2 cellular contexts compared by ENCODE assay signal in the genomic region with DNA sequence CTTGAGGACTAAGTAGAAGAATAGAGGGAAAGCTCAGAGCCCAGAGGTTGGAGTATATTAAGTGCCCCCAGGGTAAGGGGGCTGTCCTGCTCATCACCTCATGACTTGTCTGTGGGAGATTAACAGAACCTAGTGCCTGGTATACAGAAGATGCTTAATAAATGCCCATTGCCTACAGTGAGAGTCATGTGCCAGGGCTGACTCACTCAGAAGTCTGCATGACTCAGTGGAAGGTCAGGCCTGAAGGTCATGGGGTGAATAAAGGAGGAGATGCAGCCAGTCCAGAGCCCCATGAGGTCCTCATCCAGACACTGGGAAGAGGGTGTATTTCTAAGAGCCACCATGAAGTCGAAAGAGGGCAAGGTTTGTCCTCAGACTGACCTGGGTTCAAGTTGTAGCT.
TF ChIP-seq lines count a peak whose summit lies in the region.

No MANE protein-coding gene starts in this region.

TF ChIP-seq in HCT116, 20 proteins besides CTCF, POLR2A, EP300 and RAD21:
- TF ChIP-seq CBX3 (IDR thresholded peaks at IDR 0.05; ENCODE audit: low read depth): no peak
- peak; percentile 28; the same call in 1 of the 2 replicates for TF ChIP-seq FOSL1 (IDR thresholded peaks at IDR 0.05; ENCODE audit: low read depth)

TF ChIP-seq in endothelial cell of umbilical vein, 7 proteins besides CTCF, POLR2A, EP300 and RAD21:
- TF ChIP-seq POLR2AphosphoS5 (IDR thresholded peaks at IDR 0.05; ENCODE audit: insufficient read depth, low read depth, low read length): no peak
- peak; percentile 31 for TF ChIP-seq JUN (IDR thresholded peaks at IDR 0.05; ENCODE audit: borderline replicate concordance, insufficient read depth, insufficient read length, low read depth)
- TF ChIP-seq GATA2 (IDR thresholded peaks at IDR 0.05; ENCODE audit: insufficient read depth, insufficient read length, low read depth, low read length): no peak
- TF ChIP-seq, protein P1, sequence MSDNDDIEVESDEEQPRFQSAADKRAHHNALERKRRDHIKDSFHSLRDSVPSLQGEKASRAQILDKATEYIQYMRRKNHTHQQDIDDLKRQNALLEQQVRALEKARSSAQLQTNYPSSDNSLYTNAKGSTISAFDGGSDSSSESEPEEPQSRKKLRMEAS (IDR thresholded peaks at IDR 0.05; ENCODE audit: insufficient read depth, insufficient read length): no peak
